Comparison of ENCODE assay signal across 8 cellular contexts in genomic region chr17:77404812-77405581, GRCh38.
DNase-seq lines count a peak whose midpoint lies in the region; ATAC-seq, FAIRE-seq and TF ChIP-seq lines count a peak whose summit lies in the region.

No MANE protein-coding gene starts in this region.

- H3K9me3 ChIP-seq in adipocyte (ENCODE audit: control insufficient read depth, low read length) (no peaks in the 10 kb centered on the region), liver (ENCODE audit: control insufficient read depth in 4 of 4, low read length in 3 of 4) (no peaks in the 10 kb centered on the region)

- peaks cover 27% of the 10 kb centered on the region for H3K36me3 Mint-ChIP-seq in T-cell
- H3K36me3 Mint-ChIP-seq in mesothelial cell of epicardium = peaks cover 4% of the 10 kb centered on the region

- no peak overlapping the region for H3K4me3 ChIP-seq in adipocyte (ENCODE audit: low read length)
- H3K4me3 ChIP-seq in liver (ENCODE audit: low read depth in 1 of 3, low read length in 3 of 3) = no peak overlapping the region

- CTCF ChIA-PET in T-cell (lab: Charles Lee) = interaction anchor here in 1 of 2 donors (0.6 to 2.0 kb wide), 4 partner anchors 25 to 61 kb away, joined by 3 to 5 read pairs (median 4); no protein-coding TSS in a partner anchor

- peaks cover 36% of the 10 kb centered on the region for H3K36me3 ChIP-seq in adipocyte (ENCODE audit: control insufficient read depth, insufficient read depth, low read length, severe bottlenecking)
- peaks cover 0 to 19% (median 6%) of the 10 kb centered on the region in 4 donors for H3K36me3 ChIP-seq in liver (ENCODE audit: control insufficient read depth in 4 of 4, insufficient read depth in 3 of 4, low read depth in 1 of 4, low read length in 3 of 4)

- peak; percentile 98 for FAIRE-seq in GM12892 (lab: Jason Lieb, UNC)

- H3K27ac Mint-ChIP-seq in T-cell (peak overlapping the region; percentile 99 to 100), mesothelial cell of epicardium (no peak overlapping the region)

- H3K4me3 Mint-ChIP-seq in T-cell (peak overlapping the region; percentile 90 to 93 (median 92)), mesothelial cell of epicardium (no peak overlapping the region)

- H3K9me3 Mint-ChIP-seq in T-cell (no peaks in the 10 kb centered on the region), mesothelial cell of epicardium (no peaks in the 10 kb centered on the region)

- 70% methylated on average over 20 of the region's 20 CpGs for WGBS in liver

- H3K9ac ChIP-seq in adipocyte (ENCODE audit: low read length) (peak overlapping the region; percentile 34), liver (ENCODE audit: low read depth in 1 of 2, low read length in 2 of 2) (no peak overlapping the region)

- POLR2A ChIA-PET in T-cell (lab: Charles Lee) = interaction anchor here (0.6 kb wide), 3 partner anchors 8 to 1878 kb away, joined by 3 to 9 read pairs (median 3); no protein-coding TSS in a partner anchor

- no peak for TF ChIP-seq CTCF in liver (IDR thresholded peaks at IDR 0.05; ENCODE audit: low read depth, low read length, missing input control)
- no peak for TF ChIP-seq CTCF in mesothelial cell of epicardium (IDR thresholded peaks at IDR 0.05; ENCODE audit: unreplicated experiment)

- H3K27me3 ChIP-seq in adipocyte (replicated peaks; ENCODE audit: control insufficient read depth, insufficient read depth, low read length) (no peaks in the 10 kb centered on the region), liver (ENCODE audit: control insufficient read depth in 4 of 4, insufficient read depth in 4 of 4, low read length in 3 of 4) (no peaks in the 10 kb centered on the region)

- TF ChIP-seq POLR2A in GM12892 (IDR thresholded peaks at IDR 0.05; ENCODE audit: low read depth, low read length) = peak; percentile 31; the same call in 1 of the 2 replicates

- H3K4me1 Mint-ChIP-seq in T-cell (peaks cover 87 to 97% (median 88%) of the 10 kb centered on the region in 3 donors), mesothelial cell of epicardium (peaks cover 11% of the 10 kb centered on the region)

- TF ChIP-seq RAD21 in liver (IDR thresholded peaks at IDR 0.05) = peak; percentile 13 to 37

- H3K4me1 ChIP-seq in adipocyte (ENCODE audit: control insufficient read depth, insufficient read depth, low read length) (peaks cover 35% of the 10 kb centered on the region), liver (ENCODE audit: control insufficient read depth in 4 of 4, insufficient read depth in 4 of 4, low read length in 3 of 4) (peaks cover 0 to 15% (median 4%) of the 10 kb centered on the region in 4 donors)

- ATAC-seq in HG02885 (IDR thresholded peaks at IDR 0.05; ENCODE audit: poor library complexity, unreplicated experiment) (peak; percentile 63), T-cell (replicated peaks in 1 of 4) (peak; percentile 73 to 79 (median 76))

- H3K27ac ChIP-seq in liver (ENCODE audit: low read depth in 1 of 2, low read length in 2 of 2) = peak overlapping the region; percentile 44 to 61

- DNase-seq in GM12892 (ENCODE audit: insufficient read length) (peak; percentile 94), T-cell (peak; percentile 68 to 90 (median 82)), adipocyte (ENCODE audit: low read depth) (no peak), mesothelial cell of epicardium (ENCODE audit: low spot score in 2 of 2, unreplicated experiment in 2 of 2) (no peak), SHP77 treated with DMSO at 0.1 percent for 48 hours (lab: John Stamatoyannopoulos, UW) (no peak)
- DNase-seq in stimulated activated CD8-positive, alpha-beta memory T cell treated with anti-CD3 and anti-CD28 coated beads, Interleukin-2, amount 100 ng/mL, for 1 hour (ENCODE audit: low read depth in 2 of 2) = peak; percentile 63 to 69

- no peaks in the 10 kb centered on the region for H3K27me3 Mint-ChIP-seq in T-cell
- no peaks in the 10 kb centered on the region for H3K27me3 Mint-ChIP-seq in mesothelial cell of epicardium (ENCODE audit: low read depth)

TF ChIP-seq in liver, 16 proteins besides CTCF, POLR2A, EP300 and RAD21:
- TF ChIP-seq JUND (IDR thresholded peaks at IDR 0.05) (no peak), RXRA (IDR thresholded peaks at IDR 0.05) (no peak), HNF4G (IDR thresholded peaks at IDR 0.05) (no peak), REST (IDR thresholded peaks at IDR 0.05) (no peak), YY1 (IDR thresholded peaks at IDR 0.05) (no peak), NR2F2 (IDR thresholded peaks at IDR 0.05) (peak; percentile 53), SP1 (IDR thresholded peaks at IDR 0.05) (no peak), FOXA1 (IDR thresholded peaks at IDR 0.05) (no peak), HNF4A (conservative IDR thresholded peaks at IDR 0.05) (no peak)

Comparison
In these comparisons a context has a peak if more than half of its experiments do, and no peak if none do; other contexts are left out.
1. DNase-seq: peak in GM12892 (single experiment), T-cell (34 of 34) and stimulated activated CD8-positive, alpha-beta memory T cell treated with anti-CD3 and anti-CD28 coated beads, Interleukin-2, amount 100 ng/mL, for 1 hour (2 of 2); none in adipocyte (single experiment), mesothelial cell of epicardium (0 of 2) and SHP77 treated with DMSO at 0.1 percent for 48 hours (single experiment).